In the genomic region with DNA sequence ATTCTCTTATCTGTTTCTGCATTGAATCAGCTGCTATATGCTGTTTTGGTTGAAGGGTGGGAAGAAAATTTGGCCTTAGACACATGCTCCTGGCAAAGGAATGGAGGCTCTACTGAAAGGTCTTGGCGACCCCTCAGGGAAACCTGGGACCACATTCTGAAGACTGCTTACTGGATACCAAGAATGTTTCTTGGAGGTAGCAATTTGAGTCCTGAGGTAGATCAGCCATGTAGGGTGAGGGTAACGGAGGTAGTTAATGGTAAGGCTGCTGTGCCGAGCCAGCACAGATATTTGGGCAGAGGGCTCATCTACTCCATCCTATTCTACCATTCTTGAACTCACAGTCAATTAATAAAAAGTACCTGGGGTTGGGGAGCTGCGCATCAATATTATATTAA, we compare ENCODE assay signal across 8 cellular contexts. TPM values are rescaled to one million over a fixed set of nuclear protein-coding genes. Genes with fewer than 3 reads are reported as not detected.
DNase-seq lines count a peak whose midpoint lies in the region; ATAC-seq and TF ChIP-seq lines count a peak whose summit lies in the region.

No MANE protein-coding gene starts in this region.

- peak overlapping the region; percentile 99 for H3K27ac Mint-ChIP-seq in memory B cell

- H3K9me3 ChIP-seq in right atrium auricular region (no peaks in the 10 kb centered on the region), ascending aorta (no peaks in the 10 kb centered on the region)

- ATAC-seq in HG03460 (IDR thresholded peaks at IDR 0.05; ENCODE audit: unreplicated experiment) (peak; percentile 14), memory B cell (ENCODE audit: low read depth) (no peak), GM18520 (IDR thresholded peaks at IDR 0.05; ENCODE audit: unreplicated experiment) (no peak)

- H3K27me3 Mint-ChIP-seq in memory B cell = no peaks in the 10 kb centered on the region

- H3K27me3 ChIP-seq in right atrium auricular region = no peaks in the 10 kb centered on the region
- H3K27me3 ChIP-seq in ascending aorta = no peaks in the 10 kb centered on the region

- H3K36me3 ChIP-seq in right atrium auricular region (no peaks in the 10 kb centered on the region), ascending aorta (no peaks in the 10 kb centered on the region)

- H3K4me1 Mint-ChIP-seq in memory B cell = peaks cover 26% of the 10 kb centered on the region

- H3K4me3 Mint-ChIP-seq in memory B cell = peak overlapping the region; percentile 96

- intact Hi-C loops in cardiac septum (cut with DNase I) = loop anchor here (2.0 kb wide), 1 partner anchor 62 kb away; the partner anchor contains the start of genes LOC128125822 and PTP4A1
- intact Hi-C loops in ascending aorta (cut with DNase I) = loop anchor here (2.0 kb wide), 1 partner anchor 36 kb away; no protein-coding TSS in a partner anchor

- peak overlapping the region; percentile 93 to 97 for H3K4me3 ChIP-seq in right atrium auricular region
- H3K4me3 ChIP-seq in ascending aorta = peak overlapping the region; percentile 80 to 82

- H3K4me1 ChIP-seq in right atrium auricular region (peaks cover 0 to 32% of the 10 kb centered on the region in 2 donors), ascending aorta (peaks cover 0 to 21% of the 10 kb centered on the region in 2 donors)

- H3K9me3 Mint-ChIP-seq in memory B cell = no peaks in the 10 kb centered on the region

- no peak for DNase-seq in right atrium auricular region (ENCODE audit: low spot score)
- DNase-seq in cardiac septum (ENCODE audit: low spot score) = no peak
- DNase-seq in ascending aorta (ENCODE audit: low spot score in 2 of 2) = no peak
- DNase-seq in memory B cell (ENCODE audit: low spot score in 2 of 2) = no peak
- no peak for DNase-seq in GM20000 (ENCODE audit: low spot score)
- DNase-seq in NCI-H2107 (lab: John Stamatoyannopoulos, UW) = no peak

- peak overlapping the region; percentile 99 for H3K27ac ChIP-seq in right atrium auricular region
- peak overlapping the region; percentile 88 to 96 for H3K27ac ChIP-seq in ascending aorta

- TF ChIP-seq CTCF in right atrium auricular region (IDR thresholded peaks at IDR 0.05) (no peak), ascending aorta (IDR thresholded peaks at IDR 0.05) (peak in 1 of 3 experiments; percentile 2), GM20000 (IDR thresholded peaks at IDR 0.05; ENCODE audit: extremely low read depth, missing control alignments) (no peak)

- no peaks in the 10 kb centered on the region for H3K36me3 Mint-ChIP-seq in memory B cell

RNA-seq across cellular contexts. Expression of gene PHF3, which starts 0.4 kb away (rescaled TPM):
- total RNA-seq in right atrium auricular region (10 to 100 TPM; 32.0 to 34.6 TPM), cardiac septum (38.8 TPM), ascending aorta (31.5 TPM)
